24 cellular contexts compared by ENCODE assay signal in the genomic region with DNA sequence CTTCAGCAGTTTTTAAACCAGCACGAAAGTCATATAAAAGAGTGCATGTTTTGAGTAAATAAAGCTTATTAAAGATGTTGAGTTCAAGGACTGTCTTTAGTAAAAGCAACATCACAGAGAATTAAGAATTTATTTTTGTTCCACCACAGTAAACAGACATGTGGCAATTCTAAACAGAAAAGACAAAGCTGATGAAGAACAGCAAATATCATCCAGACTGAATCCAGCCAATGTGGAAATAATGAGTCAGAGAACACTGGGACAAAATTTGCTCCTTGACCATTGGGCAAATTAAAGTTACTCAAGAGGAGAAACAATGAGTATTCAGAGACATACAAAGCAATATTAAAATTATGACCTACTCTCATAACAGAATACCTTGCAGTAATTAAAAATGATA. TPM values are rescaled to one million over a fixed set of nuclear protein-coding genes. Genes with fewer than 3 reads are reported as not detected.
DNase-seq lines count a peak whose midpoint lies in the region; FAIRE-seq and TF ChIP-seq lines count a peak whose summit lies in the region.
"Had no signal": no experiment of that assay in that cellular context is flagged by ENCODE, and none has a peak within 500 bp of the region (broad histone marks: within the 10 kb centered on the region; RNA-seq: fewer than 3 reads in every experiment).

No MANE protein-coding gene starts in this region.

- H3K9me3 ChIP-seq in MG63, result peaks cover 4% of the 10 kb centered on the region; the same call in 1 of the 2 replicates
- no peaks in the 10 kb centered on the region for H3K9me3 ChIP-seq in kidney (ENCODE audit: control insufficient read depth in 1 of 2, low read length in 2 of 2)

- no peak overlapping the region for H3K27ac ChIP-seq in kidney (ENCODE audit: low read depth in 2 of 2, low read length in 2 of 2)
- H3K27ac ChIP-seq: cardiac muscle cell, SJCRH30 had no signal

- H3K4me3 ChIP-seq in epithelial cell of esophagus (ENCODE audit: low read length), result no peak overlapping the region
- no peak overlapping the region for H3K4me3 ChIP-seq in MG63
- H3K4me3 ChIP-seq in kidney (ENCODE audit: low read length in 2 of 2), result no peak overlapping the region
- H3K4me3 ChIP-seq: cardiac muscle cell, lung, SJCRH30 had no signal

- H3K4me1 ChIP-seq in kidney (ENCODE audit: control insufficient read depth in 1 of 2, insufficient read depth in 1 of 2, low read depth in 1 of 2, low read length in 2 of 2), result no peaks in the 10 kb centered on the region

- H3K27me3 ChIP-seq in MG63, result no peaks in the 10 kb centered on the region
- H3K27me3 ChIP-seq: SJCRH30 had no signal

- FAIRE-seq in kidney (lab: Jason Lieb, UNC), result no peak

- H3K9ac ChIP-seq in kidney (ENCODE audit: low read length in 2 of 2), result no peak overlapping the region

- TF ChIP-seq CTCF in AG09319 (IDR thresholded peaks at IDR 0.05; ENCODE audit: low read depth, low read length) (no peak), epithelial cell of esophagus (IDR thresholded peaks at IDR 0.05; ENCODE audit: insufficient read depth, low read depth, low read length, missing control alignments) (no peak), kidney (IDR thresholded peaks at IDR 0.05; ENCODE audit: borderline replicate concordance, extremely low read depth, insufficient read depth) (no peak)

- DNase-seq in AG09319 (ENCODE audit: extremely low read depth, low read depth), result peak; percentile 59
- DNase-seq in MV-4-11 (lab: John Stamatoyannopoulos, UW), result peak; percentile 18
- DNase-seq in epithelial cell of esophagus (ENCODE audit: low read depth), result peak; percentile 56
- DNase-seq in myocyte (ENCODE audit: low read depth), result peak; percentile 37
- no peak for DNase-seq in activated CD4-positive, alpha-beta T cell treated with anti-CD3 and anti-CD28 coated beads for 4 hours
- DNase-seq in activated CD4-positive, alpha-beta T cell treated with anti-CD3 and anti-CD28 coated beads, Interleukin-2, amount 50 U/mL, for 1 hour, result no peak
- DNase-seq in MG63, result no peak
- no peak for DNase-seq in kidney
- DNase-seq: activated CD4-positive, CD25-positive, alpha-beta regulatory T cell treated with anti-CD3 and anti-CD28 coated beads, Interleukin-2, amount 50 U/mL, for 72 hours; activated CD8-positive, alpha-beta memory T cell treated with anti-CD3 and anti-CD28 coated beads, Interleukin-2, amount 50 U/mL, for 4 hours; activated naive CD4-positive, alpha-beta T cell; AML-193; effector CD4-positive, alpha-beta T cell; GF-D8; H7; natural killer cell; NCI-H2029 treated with DMSO at 0.1 percent for 48 hours; NCI-H510A treated with DMSO at 0.1 percent for 48 hours; posterior cingulate gyrus; SJCRH30; stimulated activated naive CD8-positive, alpha-beta T cell treated with anti-CD3 and anti-CD28 coated beads, Interleukin-15, amount 100 ng/mL, for 72 hours; T-helper 9 cell had no signal

- intact Hi-C loops in kidney (cut with DNase I), result loop anchor here (10.0 kb wide), 1 partner anchor 666 kb away; no protein-coding TSS in a partner anchor

- H3K36me3 ChIP-seq in MG63 (peaks cover 7% of the 10 kb centered on the region), kidney (ENCODE audit: control insufficient read depth in 1 of 2, insufficient read depth in 2 of 2, low read length in 2 of 2) (no peaks in the 10 kb centered on the region)
- H3K36me3 ChIP-seq: cardiac muscle cell, SJCRH30 had no signal

RNA-seq across cellular contexts. Expression of gene OR2K2, which starts 28.8 kb away (rescaled TPM):
- 0.19 TPM in 1 of 2 replicates, not detected in the other for total RNA-seq in myocyte
- 0.08 TPM for polyA plus RNA-seq in myocyte (2012)
- not detected in 2 replicates for total RNA-seq in MG63 (2014; rRNA removed; shearing (Covaris generic); ENCODE audit: low replicate concordance)
- not detected for total RNA-seq in kidney
- polyA plus RNA-seq in kidney (ENCODE audit: insufficient read depth, low read depth, low replicate concordance), result not detected
- total RNA-seq: cardiac muscle cell, H7, lung, natural killer cell, SJCRH30 had no signal
- polyA plus RNA-seq: lung had no signal

Comparison
In these comparisons a context has a peak if more than half of its experiments do, and no peak if none do; other contexts are left out.
1. DNase-seq: peak in AG09319 (single experiment), MV-4-11 (single experiment), epithelial cell of esophagus (single experiment) and myocyte (single experiment); none in activated CD4-positive, alpha-beta T cell treated with anti-CD3 and anti-CD28 coated beads for 4 hours (0 of 2), activated CD4-positive, alpha-beta T cell treated with anti-CD3 and anti-CD28 coated beads, Interleukin-2, amount 50 U/mL, for 1 hour (single experiment), MG63 (single experiment) and kidney (single experiment).